Comparison of ENCODE assay signal across 8 cellular contexts in genomic region chr2:241882090-241882625, GRCh38. TPM values are rescaled to one million over a fixed set of nuclear protein-coding genes. Genes with fewer than 3 reads are reported as not detected.
A peak's percentile ranks its signal among the peaks of the same experiment; 100 is the strongest.
DNase-seq lines count a peak whose midpoint lies in the region; ATAC-seq and TF ChIP-seq lines count a peak whose summit lies in the region.

No MANE protein-coding gene starts in this region.

- WGBS in psoas muscle, 3 donors = 3 to 7% (median 3%) methylated on average over 22 to 23 of the region's 23 CpGs

- H3K4me1 Mint-ChIP-seq in activated CD8-positive, alpha-beta T cell treated with anti-CD3 and anti-CD28 coated beads, Interleukin-2, amount 10 ng/mL, durations not matched to agents 7 days and 5 days (ENCODE audit: low read depth) = peaks cover 30% of the 10 kb centered on the region

- no peaks in the 10 kb centered on the region for H3K27me3 Mint-ChIP-seq in activated CD8-positive, alpha-beta T cell treated with anti-CD3 and anti-CD28 coated beads, Interleukin-2, amount 10 ng/mL, durations not matched to agents 7 days and 5 days (ENCODE audit: low read depth)

- H3K4me3 ChIP-seq in GM12865 (ENCODE audit: low read depth, low read length) (peak overlapping the region; percentile 65), fibroblast of the aortic adventitia (ENCODE audit: low read depth, low read length) (peak overlapping the region; percentile 49), psoas muscle (peak overlapping the region; percentile 64)

- POLR2A ChIA-PET in activated CD8-positive, alpha-beta T cell treated with anti-CD3 and anti-CD28 coated beads, Interleukin-2, amount 10 ng/mL, durations not matched to agents 7 days and 5 days (lab: Charles Lee) = no interaction called here
- POLR2A ChIA-PET in HEK293T (lab: Yijun Ruan, JAX) = no interaction called here

- ATAC-seq in GM21526 (IDR thresholded peaks at IDR 0.05; ENCODE audit: low FRiP score, unreplicated experiment) = peak; percentile 63
- ATAC-seq in activated CD8-positive, alpha-beta T cell treated with anti-CD3 and anti-CD28 coated beads, Interleukin-2, amount 10 ng/mL, durations not matched to agents 7 days and 5 days = peak; percentile 55
- ATAC-seq in psoas muscle = peak; percentile 48 to 63 (median 56)

- no peaks in the 10 kb centered on the region for H3K9me3 Mint-ChIP-seq in activated CD8-positive, alpha-beta T cell treated with anti-CD3 and anti-CD28 coated beads, Interleukin-2, amount 10 ng/mL, durations not matched to agents 7 days and 5 days (ENCODE audit: insufficient read depth)

- intact Hi-C loops in psoas muscle (cut with DNase I) = no loop called here

- peaks cover 0 to 21% (median 7%) of the 10 kb centered on the region in 3 donors for H3K27me3 ChIP-seq in psoas muscle (ENCODE audit: insufficient read depth in 3 of 3, low read length in 2 of 3)

- H3K27ac ChIP-seq in psoas muscle = peak overlapping the region; percentile 60

- CTCF ChIA-PET in activated CD8-positive, alpha-beta T cell treated with anti-CD3 and anti-CD28 coated beads, Interleukin-2, amount 10 ng/mL, durations not matched to agents 7 days and 5 days (lab: Charles Lee) = no interaction called here
- CTCF ChIA-PET in HEK293T (lab: Yijun Ruan, JAX) = no interaction called here

- peak overlapping the region; percentile 98 for H3K27ac Mint-ChIP-seq in activated CD8-positive, alpha-beta T cell treated with anti-CD3 and anti-CD28 coated beads, Interleukin-2, amount 10 ng/mL, durations not matched to agents 7 days and 5 days

- H3K36me3 ChIP-seq in psoas muscle (ENCODE audit: insufficient read depth in 1 of 2, low read depth in 1 of 2) = no peaks in the 10 kb centered on the region

- DNase-seq in GM12865 (ENCODE audit: low read depth) (peak; percentile 68), KG1 (lab: John Stamatoyannopoulos, UW) (peak; percentile 16), fibroblast of the aortic adventitia (ENCODE audit: low read depth) (no peak), psoas muscle (peak; percentile 67 to 83), SKM-1 treated with dmso at 0.1 percent for 144 hours (lab: John Stamatoyannopoulos, UW; ENCODE audit: unreplicated experiment) (no peak), HEK293T (ENCODE audit: extremely low spot score) (no peak)
- peak; percentile 58 for DNase-seq in activated CD8-positive, alpha-beta T cell treated with anti-CD3 and anti-CD28 coated beads, Interleukin-2, amount 10 ng/mL, durations not matched to agents 7 days and 5 days

- peaks cover 26% of the 10 kb centered on the region for H3K36me3 Mint-ChIP-seq in activated CD8-positive, alpha-beta T cell treated with anti-CD3 and anti-CD28 coated beads, Interleukin-2, amount 10 ng/mL, durations not matched to agents 7 days and 5 days (ENCODE audit: low read depth)

- TF ChIP-seq CTCF in GM12865 (IDR thresholded peaks at IDR 0.05; ENCODE audit: insufficient read depth, low read depth, low read length, missing control alignments) (peak; percentile 33), fibroblast of the aortic adventitia (IDR thresholded peaks at IDR 0.05; ENCODE audit: insufficient read depth, low read length) (no peak), psoas muscle (IDR thresholded peaks at IDR 0.05) (no peak)

- peak overlapping the region; percentile 87 for H3K4me3 Mint-ChIP-seq in activated CD8-positive, alpha-beta T cell treated with anti-CD3 and anti-CD28 coated beads, Interleukin-2, amount 10 ng/mL, durations not matched to agents 7 days and 5 days

- H3K4me1 ChIP-seq in psoas muscle = peaks cover 10% of the 10 kb centered on the region

- H3K9me3 ChIP-seq in psoas muscle = no peaks in the 10 kb centered on the region

TF ChIP-seq in HEK293T, 16 proteins besides CTCF, POLR2A, EP300 and RAD21:
- no peak for TF ChIP-seq ELF4 (IDR thresholded peaks at IDR 0.05)
- TF ChIP-seq PKNOX1 (IDR thresholded peaks at IDR 0.05) = no peak
- no peak for TF ChIP-seq FOXK2 (IDR thresholded peaks at IDR 0.05)
- no peak for TF ChIP-seq BHLHE40 (IDR thresholded peaks at IDR 0.05; ENCODE audit: borderline replicate concordance)
- TF ChIP-seq CTBP1 (IDR thresholded peaks at IDR 0.05; ENCODE audit: borderline replicate concordance) = no peak
- TF ChIP-seq SUZ12 (IDR thresholded peaks at IDR 0.05) = no peak
- TF ChIP-seq ZNF384 (IDR thresholded peaks at IDR 0.05) = no peak
- no peak for TF ChIP-seq NFRKB (IDR thresholded peaks at IDR 0.05)
- no peak for TF ChIP-seq FOXM1 (IDR thresholded peaks at IDR 0.05; ENCODE audit: borderline replicate concordance)
- no peak for TF ChIP-seq ARNT (IDR thresholded peaks at IDR 0.05)
- no peak for TF ChIP-seq L3MBTL2 (conservative IDR thresholded peaks at IDR 0.05)
- no peak for TF ChIP-seq LEF1 (IDR thresholded peaks at IDR 0.05; ENCODE audit: borderline replicate concordance)
- TF ChIP-seq TARDBP (IDR thresholded peaks at IDR 0.05) = no peak
- TF ChIP-seq HDGF (IDR thresholded peaks at IDR 0.05; ENCODE audit: borderline replicate concordance) = no peak
TF ChIP-seq in HEK293T: peak in this region for 0.

RNA-seq across cellular contexts. Expression of gene RTP5, which starts 12.6 kb away (rescaled TPM):
- total RNA-seq in activated CD8-positive, alpha-beta T cell treated with anti-CD3 and anti-CD28 coated beads, Interleukin-2, amount 10 ng/mL, durations not matched to agents 7 days and 5 days = not detected
- total RNA-seq in fibroblast of the aortic adventitia (ENCODE audit: low replicate concordance) (not detected in 2 replicates), psoas muscle (not detected)
- under 1 TPM in 1 of 3 donors, not detected in 2; 0.01 TPM for polyA plus RNA-seq in psoas muscle

RNA-seq across cellular contexts. Expression of gene PDCD1, which starts 23.5 kb away (rescaled TPM):
- 1 to 10 TPM; 2.4 to 2.5 TPM for total RNA-seq in activated CD8-positive, alpha-beta T cell treated with anti-CD3 and anti-CD28 coated beads, Interleukin-2, amount 10 ng/mL, durations not matched to agents 7 days and 5 days
- not detected in 2 replicates for total RNA-seq in fibroblast of the aortic adventitia (ENCODE audit: low replicate concordance)
- total RNA-seq in psoas muscle = under 1 TPM in 2 of 4 donors, not detected in 2; 0.20 to 0.30 TPM
- under 1 TPM; 0.03 to 0.06 (median 0.05) TPM for polyA plus RNA-seq in psoas muscle

Comparison
In these comparisons a context has a peak if more than half of its experiments do, and no peak if none do; other contexts are left out.
1. DNase-seq: peak in GM12865 (single experiment), KG1 (single experiment), activated CD8-positive, alpha-beta T cell treated with anti-CD3 and anti-CD28 coated beads, Interleukin-2, amount 10 ng/mL, durations not matched to agents 7 days and 5 days (single experiment) and psoas muscle (2 of 2); none in fibroblast of the aortic adventitia (single experiment), SKM-1 treated with dmso at 0.1 percent for 144 hours (single experiment) and HEK293T (single experiment).
2. Peak in every context shown above with its lines, with median percentiles within 50 percentile points of each other: H3K4me3 ChIP-seq and ATAC-seq.